Comparison of ENCODE assay signal across 18 cellular contexts in the genomic region with DNA sequence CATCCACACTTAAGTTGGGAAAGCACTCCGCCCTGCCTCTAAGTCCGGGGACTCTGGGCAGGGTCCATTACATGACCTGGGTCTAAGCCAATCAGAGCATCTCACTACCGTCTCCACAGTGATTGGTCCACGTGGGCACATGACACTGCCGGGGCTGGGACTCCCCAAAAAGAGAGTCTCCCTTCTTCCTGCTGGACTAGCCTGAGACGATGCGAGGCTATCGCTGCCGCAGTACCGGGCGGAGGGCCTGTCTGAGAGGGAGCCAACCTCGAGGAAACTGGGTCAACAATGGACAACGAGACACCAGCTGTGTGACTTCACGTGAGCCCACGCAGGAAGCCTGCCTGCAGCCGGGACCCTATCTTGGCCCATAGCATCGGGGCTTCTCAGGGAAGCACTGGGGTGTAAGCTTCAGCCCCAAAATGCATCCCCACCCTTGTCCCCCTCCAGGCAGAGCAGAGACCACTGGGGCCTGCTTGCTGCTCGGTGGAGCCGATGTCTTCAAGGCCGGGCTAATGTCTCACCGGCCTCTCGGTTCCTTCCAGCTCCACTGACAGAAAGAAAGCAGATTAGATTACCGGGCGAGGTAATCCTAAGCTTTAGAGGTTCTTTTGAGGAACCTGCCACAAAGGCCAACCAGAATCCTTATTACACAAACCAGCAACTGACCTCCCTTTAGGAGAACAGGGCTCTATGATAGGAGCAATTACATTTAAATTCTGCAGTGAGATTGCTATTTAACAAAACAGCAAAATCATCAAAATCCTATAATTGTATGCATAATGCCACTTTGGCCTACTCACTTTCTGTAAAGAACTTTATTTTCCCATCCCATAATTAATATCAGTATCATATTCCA. TPM values are rescaled to one million over a fixed set of nuclear protein-coding genes. Genes with fewer than 3 reads are reported as not detected.
DNase-seq lines count a peak whose midpoint lies in the region; ATAC-seq, FAIRE-seq and TF ChIP-seq lines count a peak whose summit lies in the region.
"Had no signal": no experiment of that assay in that cellular context is flagged by ENCODE, and none has a peak within 500 bp of the region (broad histone marks: within the 10 kb centered on the region; RNA-seq: fewer than 3 reads in every experiment).

No MANE protein-coding gene starts in this region.

- no peaks in the 10 kb centered on the region for H3K9me3 ChIP-seq in HepG2 (ENCODE audit: low read length)
- H3K9me3 ChIP-seq in right lobe of liver: no peaks in the 10 kb centered on the region
- H3K9me3 ChIP-seq in WERI-Rb-1 (ENCODE audit: severe bottlenecking): peaks cover 4% of the 10 kb centered on the region
- H3K9me3 ChIP-seq in left ventricle myocardium inferior (replicated peaks): no peaks in the 10 kb centered on the region
- H3K9me3 ChIP-seq in pancreas: no peaks in the 10 kb centered on the region
- H3K9me3 ChIP-seq: SJCRH30 had no signal

- H3K27ac ChIP-seq in HepG2 (ENCODE audit: extremely low read length, insufficient read depth, low read length) (no peak overlapping the region), right lobe of liver (no peak overlapping the region), WERI-Rb-1 (no peak overlapping the region), left ventricle myocardium inferior (replicated peaks) (no peak overlapping the region), pancreas (no peak overlapping the region)
- H3K27ac ChIP-seq: C4-2B, PC-9, RWPE1, SJCRH30 had no signal

- H3K27me3 ChIP-seq in HepG2 (ENCODE audit: control insufficient read depth in 1 of 2, insufficient read depth in 2 of 2, low read length in 2 of 2): no peaks in the 10 kb centered on the region
- H3K27me3 ChIP-seq in right lobe of liver: no peaks in the 10 kb centered on the region
- H3K27me3 ChIP-seq in WERI-Rb-1 (ENCODE audit: insufficient read depth, low read depth, severe bottlenecking): peaks cover 7% of the 10 kb centered on the region
- H3K27me3 ChIP-seq in left ventricle myocardium inferior (ENCODE audit: low read depth): no peaks in the 10 kb centered on the region
- H3K27me3 ChIP-seq in pancreas: no peaks in the 10 kb centered on the region
- H3K27me3 ChIP-seq: SJCRH30 had no signal

- no peaks in the 10 kb centered on the region for H3K79me2 ChIP-seq in HepG2 (ENCODE audit: insufficient read depth, low read length)

- H3K4me2 ChIP-seq in HepG2 (ENCODE audit: low read depth, low read length): no peak overlapping the region
- H3K4me2 ChIP-seq: PC-9 had no signal

- H2AFZ ChIP-seq in HepG2 (ENCODE audit: low read length): no peak overlapping the region
- H2AFZ ChIP-seq: PC-9 had no signal

- WGBS in HepG2 (ENCODE audit: low lambda C conversion rate): 85% methylated on average over 20 of the region's 24 CpGs
- WGBS in right lobe of liver (ENCODE audit: insufficient coverage, low coverage, low lambda C conversion rate, missing lambda C conversion rate): 89% methylated on average over 5 of the region's 24 CpGs
- WGBS in pancreas, 2 donors: 67 to 71% methylated on average over 24 of the region's 24 CpGs

- in situ Hi-C loops in HepG2 (cut with HindIII; ENCODE audit: extremely low pct_ligation_motif_present, low pct_unique_long_range_greater_than_20kb): no loop called here

- TF ChIP-seq RAD21 in HepG2 (CRISPR knock-in tag; IDR thresholded peaks at IDR 0.05): no peak

- H3K4me1 ChIP-seq in HepG2 (ENCODE audit: insufficient read depth, low read length) (peaks cover 7% of the 10 kb centered on the region; the same call in 1 of the 2 replicates), right lobe of liver (peaks cover 0 to 6% (median 0%) of the 10 kb centered on the region in 4 donors), left ventricle myocardium inferior (peaks cover 9% of the 10 kb centered on the region), pancreas (peaks cover 0 to 5% (median 3%) of the 10 kb centered on the region in 3 donors)

- ATAC-seq in HepG2 (no peak), right lobe of liver (no peak), pancreas (no peak)
- no peak for ATAC-seq in activated CD4-positive, CD25-positive, alpha-beta regulatory T cell treated with anti-CD3 and anti-CD28 coated beads, Interleukin-2, amount 50 U/mL, for 24 hours

- CTCF ChIA-PET in HepG2 (lab: Yijun Ruan, JAX; ENCODE audit: low intra/inter-chr PET ratio, low total read pairs): no interaction called here

- TF ChIP-seq POLR2A in HepG2 (IDR thresholded peaks at IDR 0.05; ENCODE audit: insufficient read depth in 1 of 2, low read depth in 2 of 2, low read length in 2 of 2): no peak
- TF ChIP-seq POLR2A in right lobe of liver (IDR thresholded peaks at IDR 0.05): no peak

- no peak for DNase-seq in HepG2 (ENCODE audit: low spot score)
- no peak for DNase-seq in right lobe of liver
- peak; percentile 58 for DNase-seq in WERI-Rb-1
- DNase-seq in left ventricle myocardium inferior: no peak
- no peak for DNase-seq in SW480 (ENCODE audit: low spot score)
- no peak for DNase-seq in pancreas
- DNase-seq: AML-193, KG1, NCI-H187, NCI-H2107, NCI-H446 treated with DMSO at 0.1 percent for 48 hours, PC-9, SJCRH30 had no signal

- BruUV-seq in HepG2 (replicated peaks; lab: Mats Ljungman, UMichigan): no TSS peak

- H3K4me3 ChIP-seq in HepG2 (replicated peaks in 1 of 3; ENCODE audit: insufficient read depth in 1 of 3, low read depth in 2 of 3, low read length in 3 of 3): no peak overlapping the region
- no peak overlapping the region for H3K4me3 ChIP-seq in right lobe of liver
- peak overlapping the region; percentile 6; the same call in 1 of the 2 replicates for H3K4me3 ChIP-seq in WERI-Rb-1 (ENCODE audit: low read depth, low read length)
- H3K4me3 ChIP-seq in left ventricle myocardium inferior: peak overlapping the region; percentile 3
- no peak overlapping the region for H3K4me3 ChIP-seq in pancreas
- H3K4me3 ChIP-seq: PC-9, SJCRH30 had no signal

- no peaks in the 10 kb centered on the region for H3K36me3 ChIP-seq in HepG2 (replicated peaks in 1 of 2; ENCODE audit: control insufficient read depth in 1 of 2, insufficient read depth in 2 of 2, low read length in 2 of 2)
- no peaks in the 10 kb centered on the region for H3K36me3 ChIP-seq in right lobe of liver
- no peaks in the 10 kb centered on the region for H3K36me3 ChIP-seq in WERI-Rb-1
- no peaks in the 10 kb centered on the region for H3K36me3 ChIP-seq in left ventricle myocardium inferior
- no peaks in the 10 kb centered on the region for H3K36me3 ChIP-seq in pancreas
- H3K36me3 ChIP-seq: SJCRH30 had no signal

- no peak for TF ChIP-seq EP300 in HepG2 (IDR thresholded peaks at IDR 0.05; ENCODE audit: low read depth in 2 of 2, low read length in 2 of 2)
- TF ChIP-seq EP300 in HepG2 (CRISPR knock-in tag; IDR thresholded peaks at IDR 0.05; ENCODE audit: borderline replicate concordance): no peak

- no peak for FAIRE-seq in HepG2 (lab: Jason Lieb, UNC)
- no peak for FAIRE-seq in pancreas (lab: Jason Lieb, UNC)
- FAIRE-seq: G401.6, H54 had no signal

- TF ChIP-seq CTCF in HepG2 (CRISPR knock-in tag; IDR thresholded peaks at IDR 0.05): no peak
- TF ChIP-seq CTCF in right lobe of liver (IDR thresholded peaks at IDR 0.05): no peak
- TF ChIP-seq CTCF in WERI-Rb-1 (IDR thresholded peaks at IDR 0.05; ENCODE audit: low read depth, low read length): no peak
- no peak for TF ChIP-seq CTCF in left ventricle myocardium inferior (IDR thresholded peaks at IDR 0.05; ENCODE audit: borderline replicate concordance)
- TF ChIP-seq CTCF in pancreas (IDR thresholded peaks at IDR 0.05): no peak

- POLR2A ChIA-PET in HepG2 (lab: Yijun Ruan, JAX): no interaction called here

- H3K9ac ChIP-seq in HepG2 (ENCODE audit: insufficient read depth, low read depth, low read length): no peak overlapping the region

- intact Hi-C loops in HepG2 (cut with micrococcal nuclease; ENCODE audit: unreplicated experiment): no loop called here
- intact Hi-C loops in right lobe of liver (cut with DNase I): loop anchor here (5.0 kb wide), 1 partner anchor 712 kb away; no protein-coding TSS in a partner anchor
- intact Hi-C loops in left ventricle myocardium inferior (cut with micrococcal nuclease): loop anchor here (5.0 kb wide), 1 partner anchor 712 kb away; no protein-coding TSS in a partner anchor
- intact Hi-C loops in pancreas (cut with DNase I): loop anchor here (5.0 to 10.0 kb wide), 2 partner anchors 712 to 720 kb away; no protein-coding TSS in a partner anchor

- no peaks in the 10 kb centered on the region; the same call in 1 of the 2 replicates for H4K20me1 ChIP-seq in HepG2 (ENCODE audit: insufficient read depth, low read length)

TF ChIP-seq in HepG2, 621 proteins besides CTCF, POLR2A, EP300 and RAD21:
- TF ChIP-seq MAFK (conservative IDR thresholded peaks at IDR 0.05 in 1 of 2, IDR thresholded peaks at IDR 0.05 in 1 of 2; ENCODE audit: low read length in 2 of 2): peak; percentile 38 to 60; a peak in 3 of 4 replicates
- no peak for TF ChIP-seq MTF1 (CRISPR knock-in tag; IDR thresholded peaks at IDR 0.05)
- TF ChIP-seq KAT2B (IDR thresholded peaks at IDR 0.05; ENCODE audit: borderline replicate concordance, low read depth, low read length): no peak

RNA-seq across cellular contexts. Expression of gene COPS8, which starts 21.3 kb away (rescaled TPM):
- 96.6 and 154 TPM in 2 replicates for total RNA-seq in HepG2 (2016; rRNA removed; fragmentation: Illumina TruSeq; extraction: Trizol)
- total RNA-seq in HepG2 (2016; cell fraction: cytosol; rRNA removed; fragmentation: Illumina TruSeq; extraction: Trizol; ENCODE audit: low read depth): 20.8 and 24.2 TPM in 2 replicates
- total RNA-seq in HepG2 (2016; cell fraction: insoluble cytoplasmic fraction; rRNA removed; fragmentation: Illumina TruSeq; extraction: Trizol): 99.8 and 164 TPM in 2 replicates
- total RNA-seq in HepG2 (2016; cell fraction: membrane; rRNA removed; fragmentation: Illumina TruSeq; extraction: Trizol): 48.0 and 50.2 TPM in 2 replicates
- total RNA-seq in HepG2 (2016; cell fraction: nucleus; rRNA removed; fragmentation: Illumina TruSeq; extraction: Trizol): 55.6 and 64.2 TPM in 2 replicates
- 64.8 and 86.3 TPM in 2 replicates for polyA plus RNA-seq in HepG2 (2011; rRNA removed)
- polyA plus RNA-seq in HepG2 (2011; cell fraction: cytosol; rRNA removed): 40.8 and 66.4 TPM in 2 replicates
- 26.2 and 33.6 TPM in 2 replicates for polyA plus RNA-seq in HepG2 (2011; cell fraction: nucleus; rRNA removed)
- polyA plus RNA-seq in HepG2 (2012): 31.5 and 57.8 TPM in 2 replicates
- polyA plus RNA-seq in HepG2 (2016; cell fraction: cytosol; fragmentation: Illumina TruSeq; extraction: Trizol; ENCODE audit: low read depth): 26.2 and 26.4 TPM in 2 replicates
- 193 and 198 TPM in 2 replicates for polyA plus RNA-seq in HepG2 (2016; cell fraction: insoluble cytoplasmic fraction; fragmentation: Illumina TruSeq; extraction: Trizol; ENCODE audit: low read depth)
- polyA plus RNA-seq in HepG2 (2016; cell fraction: membrane; fragmentation: Illumina TruSeq; extraction: Trizol; ENCODE audit: low read depth): 44.7 and 48.2 TPM in 2 replicates
- 75.7 and 79.5 TPM in 2 replicates for polyA plus RNA-seq in HepG2 (2016; cell fraction: nucleus; fragmentation: Illumina TruSeq; extraction: Trizol; ENCODE audit: insufficient read depth, low read depth)
- polyA minus RNA-seq in HepG2 (2011; rRNA and poly(A)+ RNA removed; ENCODE audit: low replicate concordance): 12.8 and 16.1 TPM in 2 replicates
- 35.9 and 41.2 TPM in 2 replicates for polyA minus RNA-seq in HepG2 (2011; cell fraction: cytosol; rRNA and poly(A)+ RNA removed)
- 60.4 and 62.8 TPM in 2 replicates for polyA minus RNA-seq in HepG2 (2011; cell fraction: nucleus; rRNA and poly(A)+ RNA removed)
- total RNA-seq in right lobe of liver: 10 to 100 TPM; 14.3 to 51.5 (median 18.0) TPM
- total RNA-seq in left ventricle myocardium inferior: 97.0 TPM
- 10 to 100 TPM in 4 of 6 donors, 1 to 10 TPM in 2; 7.9 to 23.4 (median 12.8) TPM for total RNA-seq in pancreas
- polyA plus RNA-seq in pancreas: 10 to 100 TPM in 1 of 2 donors, 1 to 10 TPM in 1; 10.0 to 24.1 TPM

Comparison
In these comparisons a context has a peak if more than half of its experiments do, and no peak if none do; other contexts are left out.
1. H3K4me3 ChIP-seq: peak in WERI-Rb-1 (single experiment) and left ventricle myocardium inferior (single experiment); none in HepG2 (0 of 3), right lobe of liver (0 of 3) and pancreas (0 of 4).